ENCODE assay signal across 19 cellular contexts in the genomic region with DNA sequence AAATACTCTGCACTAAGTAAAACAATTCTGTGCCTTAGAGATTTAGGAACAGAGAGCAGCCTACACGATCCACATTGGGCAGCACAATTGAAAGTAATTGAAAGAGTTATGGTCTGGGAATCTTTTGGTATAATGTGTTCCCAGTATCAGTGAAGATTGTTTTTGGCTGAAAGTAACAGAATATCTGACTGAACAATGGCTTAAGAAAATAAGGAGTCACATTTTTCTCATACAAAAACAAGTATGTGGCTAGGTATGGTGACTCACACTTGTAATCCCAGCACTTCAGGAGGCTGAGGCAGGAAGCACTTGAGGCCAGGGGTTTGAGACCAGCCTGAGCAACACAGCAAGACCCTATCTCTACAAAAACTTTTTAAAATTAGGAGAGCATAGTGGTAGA.
DNase-seq lines count a peak whose midpoint lies in the region; ATAC-seq, FAIRE-seq and TF ChIP-seq lines count a peak whose summit lies in the region.
"Had no signal": no experiment of that assay in that cellular context is flagged by ENCODE, and none has a peak within 500 bp of the region (broad histone marks: within the 10 kb centered on the region; RNA-seq: fewer than 3 reads in every experiment).

No MANE protein-coding gene starts in this region.

- H2AK5ac ChIP-seq in IMR-90 (ENCODE audit: low read depth, low read length), result no peak overlapping the region

- H2BK120ac ChIP-seq in IMR-90 (ENCODE audit: low read depth, low read length), result no peak overlapping the region

- no peak overlapping the region for H3K4me3 ChIP-seq in AG04449 (ENCODE audit: low read depth, low read length)
- no peak overlapping the region for H3K4me3 ChIP-seq in IMR-90 (ENCODE audit: insufficient read depth, low read depth, low read length)
- H3K4me3 ChIP-seq in bronchial epithelial cell (ENCODE audit: low read depth, low read length), result no peak overlapping the region
- H3K4me3 ChIP-seq: adrenal gland, PC-9, upper lobe of left lung had no signal

- POLR2A ChIA-PET in AG04449 (lab: Yijun Ruan, JAX), result no interaction called here
- POLR2A ChIA-PET in IMR-90 (lab: Charles Lee; ENCODE audit: unreplicated experiment), result no interaction called here

- TF ChIP-seq CTCF in AG04449 (IDR thresholded peaks at IDR 0.05; ENCODE audit: insufficient read depth, low read length, missing control alignments) (no peak), IMR-90 (conservative IDR thresholded peaks at IDR 0.05; ENCODE audit: low read depth, low read length) (no peak), bronchial epithelial cell (IDR thresholded peaks at IDR 0.05; ENCODE audit: insufficient read depth, low read length, severe bottlenecking) (no peak)

- H3K36me3 ChIP-seq in IMR-90 (ENCODE audit: control insufficient read depth, insufficient read depth, low read length) (no peaks in the 10 kb centered on the region), bronchial epithelial cell (ENCODE audit: control insufficient read depth, insufficient read depth, low read length) (peaks cover 1% of the 10 kb centered on the region)

- H3K18ac ChIP-seq in IMR-90 (ENCODE audit: low read depth, low read length), result no peak overlapping the region

- TF ChIP-seq POLR2A in IMR-90 (IDR thresholded peaks at IDR 0.05; ENCODE audit: low read depth, low read length), result no peak

- no peak overlapping the region for H2AK9ac ChIP-seq in IMR-90 (replicated peaks; ENCODE audit: low read depth, low read length, poor library complexity)

- no peaks in the 10 kb centered on the region for H3K27me3 ChIP-seq in IMR-90 (ENCODE audit: control insufficient read depth, insufficient read depth, low read length)
- no peaks in the 10 kb centered on the region for H3K27me3 ChIP-seq in bronchial epithelial cell (ENCODE audit: control insufficient read depth, insufficient read depth, low read length)
- H3K27me3 ChIP-seq: adrenal gland, upper lobe of left lung had no signal

- no peaks in the 10 kb centered on the region for H3K79me1 ChIP-seq in IMR-90 (ENCODE audit: low read depth in 1 of 2, low read length in 2 of 2)

- no peaks in the 10 kb centered on the region for H4K20me1 ChIP-seq in IMR-90 (ENCODE audit: insufficient read depth, low read length)

- H2BK5ac ChIP-seq in IMR-90 (ENCODE audit: low read depth, low read length, poor library complexity, severe bottlenecking), result no peak overlapping the region

- H3K27ac ChIP-seq in IMR-90 (ENCODE audit: insufficient read depth, low read length), result no peak overlapping the region
- H3K27ac ChIP-seq: adrenal gland, PC-9, upper lobe of left lung had no signal

- no peak overlapping the region for H4K91ac ChIP-seq in IMR-90 (ENCODE audit: insufficient read depth, low read depth, low read length)

- ATAC-seq in IMR-90 (ENCODE audit: low read depth) (no peak), HG02852 (IDR thresholded peaks at IDR 0.05; ENCODE audit: unreplicated experiment) (no peak), HG03439 (IDR thresholded peaks at IDR 0.05; ENCODE audit: unreplicated experiment) (no peak)

- dilution Hi-C loops in IMR-90 (cut with HindIII; ENCODE audit: low sequenced_read_pairs, unreplicated experiment), result no loop called here

- H3K23ac ChIP-seq in IMR-90 (ENCODE audit: low read depth, low read length), result no peak overlapping the region

- no peak overlapping the region for H2BK15ac ChIP-seq in IMR-90 (ENCODE audit: low read depth, low read length)

- no peak for TF ChIP-seq RAD21 in IMR-90 (IDR thresholded peaks at IDR 0.05; ENCODE audit: low read length)

- DNase-seq in AG04449 (ENCODE audit: low read depth, low spot score) (peak; percentile 16), IMR-90 (peak; percentile 18), bronchial epithelial cell (ENCODE audit: low read depth) (peak; percentile 15), kidney glomerular epithelial cell (lab: John Stamatoyannopoulos, UW) (peak; percentile 38), KBM-7 (no peak), DMS 273 treated with DMSO at 0.1 percent for 48 hours (lab: John Stamatoyannopoulos, UW) (no peak)
- DNase-seq: activated CD4-positive, CD25-positive, alpha-beta regulatory T cell; adrenal gland; DMS79; kidney; NCI-H1105; PC-9; stimulated activated CD4-positive, alpha-beta T cell treated with anti-CD3 and anti-CD28 coated beads, Interleukin-15, amount 100 ng/mL, for 24 hours; stimulated activated naive CD4-positive, alpha-beta T cell; upper lobe of left lung had no signal

- H3K9me3 ChIP-seq in IMR-90 (ENCODE audit: control insufficient read depth, insufficient read depth, low read length), result no peaks in the 10 kb centered on the region; the same call in 1 of the 2 replicates

- no peak for FAIRE-seq in bronchial epithelial cell (lab: Jason Lieb, UNC)
- FAIRE-seq: A204.1, colon, kidney had no signal

- H3K9me1 ChIP-seq in IMR-90 (ENCODE audit: insufficient read depth, low read length), result no peaks in the 10 kb centered on the region

- WGBS in IMR-90 (ENCODE audit: extremely low coverage in 2 of 2, insufficient read length in 1 of 2), 2 experiments, result no CpG with 5 or more reads among the region's 1 CpG

- in situ Hi-C loops in IMR-90 (cut with MboI; ENCODE audit: low sequenced_read_pairs) (no loop called here), KBM-7 (cut with MboI; ENCODE audit: low pct_unique_long_range_greater_than_20kb, low sequenced_read_pairs) (no loop called here)

- H3K14ac ChIP-seq in IMR-90 (replicated peaks; ENCODE audit: low read depth, low read length), result no peak overlapping the region

- H3K4ac ChIP-seq in IMR-90 (ENCODE audit: low read depth, low read length), result no peak overlapping the region

- no peaks in the 10 kb centered on the region for H3K4me1 ChIP-seq in IMR-90 (ENCODE audit: control insufficient read depth, insufficient read depth, low read length)
- H3K4me1 ChIP-seq: adrenal gland, upper lobe of left lung had no signal

- H3K4me2 ChIP-seq in IMR-90 (ENCODE audit: low read depth, low read length), result no peak overlapping the region
- H3K4me2 ChIP-seq: PC-9 had no signal

- H3K56ac ChIP-seq in IMR-90 (ENCODE audit: extremely low read depth, insufficient read depth, low read length), result no peak overlapping the region

- H2BK20ac ChIP-seq in IMR-90 (ENCODE audit: low read depth, low read length), result no peak overlapping the region

- no TSS peak for BruUV-seq in IMR-90 (replicated peaks; lab: Mats Ljungman, UMichigan)

- H2AFZ ChIP-seq in IMR-90 (replicated peaks; ENCODE audit: low read length, poor library complexity), result no peak overlapping the region
- H2AFZ ChIP-seq: PC-9 had no signal

- intact Hi-C loops in IMR-90 (cut with micrococcal nuclease), result no loop called here

- CTCF ChIA-PET in AG04449 (lab: Yijun Ruan, JAX) (no interaction called here), IMR-90 (lab: Yijun Ruan, JAX) (no interaction called here)

- no peak overlapping the region for H4K8ac ChIP-seq in IMR-90 (ENCODE audit: low read depth in 2 of 2, low read length in 2 of 2)

- H4K5ac ChIP-seq in IMR-90 (ENCODE audit: low read depth, low read length), result no peak overlapping the region

- H3K9ac ChIP-seq in IMR-90 (ENCODE audit: low read depth, low read length), result no peak overlapping the region

TF ChIP-seq in IMR-90, 13 proteins besides CTCF, POLR2A, EP300 and RAD21:
- no peak for TF ChIP-seq USF2 (IDR thresholded peaks at IDR 0.05; ENCODE audit: low read depth, low read length)

Comparison
In these comparisons a context has a peak if more than half of its experiments do, and no peak if none do; other contexts are left out.
1. DNase-seq: peak in AG04449 (single experiment), IMR-90 (single experiment), bronchial epithelial cell (single experiment) and kidney glomerular epithelial cell (single experiment); none in KBM-7 (single experiment) and DMS 273 treated with DMSO at 0.1 percent for 48 hours (single experiment).